Comparison of ENCODE assay signal across 8 cellular contexts in the genomic region with DNA sequence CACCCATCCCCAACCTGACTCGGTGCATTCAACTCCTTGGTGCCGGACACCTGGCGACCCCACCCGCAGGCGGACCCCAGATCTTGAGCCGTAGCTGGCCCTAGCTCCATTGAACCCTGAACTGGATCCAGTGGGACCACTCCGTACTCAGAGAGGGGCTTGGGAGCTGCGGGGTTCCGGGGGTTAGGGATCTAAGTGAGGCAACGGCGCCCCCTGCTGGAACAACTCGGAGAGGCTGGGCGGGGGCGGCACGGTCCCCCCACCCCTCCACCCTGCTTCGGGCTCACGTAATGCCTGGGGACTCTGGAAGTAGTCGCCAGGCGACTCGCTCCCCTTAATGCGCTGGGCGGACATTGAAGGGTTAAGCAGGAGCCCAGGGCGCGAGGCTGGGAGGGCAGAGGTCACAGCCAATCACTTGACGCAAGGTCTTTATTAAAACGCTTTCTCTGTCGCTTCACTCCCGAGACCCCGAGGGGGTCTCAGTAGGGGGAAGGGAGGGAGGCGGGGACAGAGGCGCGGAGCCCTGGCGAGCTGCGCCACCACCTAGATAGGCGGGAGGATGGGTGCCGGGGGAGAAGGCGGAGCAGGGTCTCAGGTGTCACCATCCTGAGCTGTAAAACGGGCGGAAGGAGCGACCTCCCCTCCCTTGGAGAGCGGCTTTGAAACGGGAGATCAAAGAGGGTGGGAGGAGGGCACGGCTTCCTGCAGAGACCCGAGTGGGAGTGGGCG. TPM values are rescaled to one million over a fixed set of nuclear protein-coding genes. Genes with fewer than 3 reads are reported as not detected.
DNase-seq lines count a peak whose midpoint lies in the region; ATAC-seq and TF ChIP-seq lines count a peak whose summit lies in the region.

No MANE protein-coding gene starts in this region.

- peak; percentile 97 for TF ChIP-seq CTCF in HFFc6 (IDR thresholded peaks at IDR 0.05)
- peak; percentile 98 for TF ChIP-seq CTCF in PC-9 (conservative IDR thresholded peaks at IDR 0.05)
- TF ChIP-seq CTCF in fibroblast of villous mesenchyme (IDR thresholded peaks at IDR 0.05; ENCODE audit: insufficient read depth, low read depth, low read length) = peak; percentile 77
- peak in 1 of 3 donors; percentile 70 for TF ChIP-seq CTCF in omental fat pad (IDR thresholded peaks at IDR 0.05)
- peak; percentile 61 to 78 for TF ChIP-seq CTCF in tibial artery (IDR thresholded peaks at IDR 0.05)

- H3K27ac ChIP-seq in PC-9 (0 out of 2 replicates have a peak overlapping the region, but pooled peaks have one; percentile 55), tibial artery (peak overlapping the region; percentile 76 to 77)

- H3F3A ChIP-seq in PC-9 (ENCODE audit: insufficient read depth, low read depth) = peaks cover 19% of the 10 kb centered on the region

- H4K20me1 ChIP-seq in PC-9 (ENCODE audit: insufficient read depth) = no peaks in the 10 kb centered on the region

- DNase-seq in AG20443 (ENCODE audit: low spot score) (peak; percentile 82), HFFc6 (no peak), PC-9 (peak in 1 of 2 experiments; percentile 86), fibroblast of villous mesenchyme (ENCODE audit: low read depth) (peak; percentile 70), omental fat pad (ENCODE audit: low spot score) (peak; percentile 84), tibial artery (peak in 1 of 2 donors; percentile 74)
- peak; percentile 89 for DNase-seq in activated effector memory CD4-positive, alpha-beta T cell treated with anti-CD3 and anti-CD28 coated beads, Interleukin-2, amount 50 U/mL, for 16 hours

- H3K4me1 ChIP-seq in PC-9 (replicated peaks; ENCODE audit: insufficient read depth) (peaks cover 47% of the 10 kb centered on the region), tibial artery (peaks cover 5 to 69% (median 42%) of the 10 kb centered on the region in 4 donors)

- H3K36me3 ChIP-seq in PC-9 (ENCODE audit: low read depth) (no peaks in the 10 kb centered on the region), tibial artery (no peaks in the 10 kb centered on the region)

- H3K79me2 ChIP-seq in PC-9 (ENCODE audit: low read depth) = peaks cover 30% of the 10 kb centered on the region

- intact Hi-C loops in PC-9 (cut with micrococcal nuclease; ENCODE audit: unreplicated experiment) = loop anchor here (1.0 kb wide), 4 partner anchors 13 to 46 kb away; no protein-coding TSS in a partner anchor
- intact Hi-C loops in tibial artery (cut with DNase I; ENCODE audit: low total_unique reads) = no loop called here

- H3K36me3 Mint-ChIP-seq in HFFc6 (ENCODE audit: low read depth) = no peaks in the 10 kb centered on the region

- H2AFZ ChIP-seq in PC-9 = peak overlapping the region; percentile 71

- no TSS peak for BruUV-seq in PC-9 (replicated peaks; lab: Mats Ljungman, UMichigan)

- CTCF ChIA-PET in PC-9 (lab: Charles Lee) = interaction anchor here (3.8 to 8.4 kb wide), 2 partner anchors 16 to 20 kb away, joined by 21 to 109 read pairs; no protein-coding TSS in a partner anchor

- H3K9me3 Mint-ChIP-seq in HFFc6 = no peaks in the 10 kb centered on the region

- H3K4me1 Mint-ChIP-seq in HFFc6 (ENCODE audit: low read depth) = peaks cover 80% of the 10 kb centered on the region

- ATAC-seq in omental fat pad (ENCODE audit: low FRiP score) (peak; percentile 51), HG03469 (IDR thresholded peaks at IDR 0.05; ENCODE audit: unreplicated experiment) (no peak)

- H3K4me2 ChIP-seq in PC-9 = peak overlapping the region; percentile 92

- peak overlapping the region; percentile 79 for H3K4me3 ChIP-seq in PC-9
- peak overlapping the region; percentile 63 for H3K4me3 ChIP-seq in fibroblast of villous mesenchyme (ENCODE audit: low read depth, low read length)
- peak overlapping the region; percentile 42 to 56 for H3K4me3 ChIP-seq in tibial artery

- no peaks in the 10 kb centered on the region for H3K9me3 ChIP-seq in PC-9 (ENCODE audit: insufficient read depth, low read depth)
- no peaks in the 10 kb centered on the region for H3K9me3 ChIP-seq in tibial artery

- H3K9me2 ChIP-seq in PC-9 (ENCODE audit: insufficient read depth) = no peaks in the 10 kb centered on the region

- POLR2A ChIA-PET in PC-9 (lab: Charles Lee; ENCODE audit: unreplicated experiment) = interaction anchor here (0.6 to 2.3 kb wide), 12 partner anchors 11 to 782 kb away, joined by 3 to 28 read pairs (median 11); a partner anchor contains a TSS

- H3K4me3 Mint-ChIP-seq in HFFc6 = peak overlapping the region; percentile 84

- peaks cover 7% of the 10 kb centered on the region for H3K27me3 Mint-ChIP-seq in HFFc6 (ENCODE audit: insufficient read depth)

- H3K27me3 ChIP-seq in PC-9 (ENCODE audit: insufficient read depth, low read depth) = no peaks in the 10 kb centered on the region
- peaks cover 0 to 18% of the 10 kb centered on the region in 2 donors for H3K27me3 ChIP-seq in tibial artery

- H3K27ac Mint-ChIP-seq in HFFc6 = peak overlapping the region; percentile 80

RNA-seq across cellular contexts. Expression of a gene that starts 0.7 kb away (rescaled TPM):
- 10 to 100 TPM; 55.9 to 70.4 (median 59.2) TPM for total RNA-seq in HFFc6 (2021; fragmentation: NEBNext Ultra II Directional; extraction: Animal tissue kit (Norgen Biotek cat#: 25700))
- total RNA-seq in PC-9 (2021) = 142 and 286 TPM in 2 replicates
- 39.0 and 80.7 TPM in 2 replicates for total RNA-seq in fibroblast of villous mesenchyme
- total RNA-seq in omental fat pad = 1 to 10 TPM in 3 of 4 donors, not detected in 1; 4.5 to 8.8 (median 8.8) TPM

RNA-seq across cellular contexts. Expression of a gene that starts 22.2 kb away (rescaled TPM):
- 10 to 100 TPM; 11.2 to 16.0 (median 13.9) TPM for total RNA-seq in HFFc6 (2021; fragmentation: NEBNext Ultra II Directional; extraction: Animal tissue kit (Norgen Biotek cat#: 25700))
- total RNA-seq in PC-9 (2021) (51.0 and 77.7 TPM in 2 replicates), fibroblast of villous mesenchyme (9.0 and 12.5 TPM in 2 replicates), omental fat pad (10 to 100 TPM; 12.1 to 25.4 (median 18.8) TPM)

RNA-seq across cellular contexts. Expression of a gene that starts 22.5 kb away (rescaled TPM):
- 10 to 100 TPM; 16.2 to 26.9 (median 20.6) TPM for total RNA-seq in HFFc6 (2021; fragmentation: NEBNext Ultra II Directional; extraction: Animal tissue kit (Norgen Biotek cat#: 25700))
- total RNA-seq in PC-9 (2021) (25.4 and 33.2 TPM in 2 replicates), fibroblast of villous mesenchyme (17.4 and 22.9 TPM in 2 replicates), omental fat pad (10 to 100 TPM; 19.8 to 34.1 (median 28.2) TPM)

RNA-seq across cellular contexts. Expression of a gene that starts 28.9 kb away (rescaled TPM):
- 100 to 1,000 TPM; 106 to 126 (median 116) TPM for total RNA-seq in HFFc6 (2021; fragmentation: NEBNext Ultra II Directional; extraction: Animal tissue kit (Norgen Biotek cat#: 25700))
- total RNA-seq in PC-9 (2021) (6.8 and 7.0 TPM in 2 replicates), fibroblast of villous mesenchyme (66.4 and 66.9 TPM in 2 replicates), omental fat pad (10 to 100 TPM; 17.4 to 76.4 (median 27.7) TPM)

RNA-seq across cellular contexts. Expression of a gene that starts 34.8 kb away (rescaled TPM):
- total RNA-seq in HFFc6 (2021; fragmentation: NEBNext Ultra II Directional; extraction: Animal tissue kit (Norgen Biotek cat#: 25700)) = 10 to 100 TPM; 82.5 to 93.7 (median 86.8) TPM
- total RNA-seq in PC-9 (2021) (74.1 and 85.3 TPM in 2 replicates), fibroblast of villous mesenchyme (21.6 and 26.1 TPM in 2 replicates), omental fat pad (10 to 100 TPM; 45.0 to 74.4 (median 69.8) TPM)
